8 cellular contexts compared by ENCODE assay signal in the genomic region with DNA sequence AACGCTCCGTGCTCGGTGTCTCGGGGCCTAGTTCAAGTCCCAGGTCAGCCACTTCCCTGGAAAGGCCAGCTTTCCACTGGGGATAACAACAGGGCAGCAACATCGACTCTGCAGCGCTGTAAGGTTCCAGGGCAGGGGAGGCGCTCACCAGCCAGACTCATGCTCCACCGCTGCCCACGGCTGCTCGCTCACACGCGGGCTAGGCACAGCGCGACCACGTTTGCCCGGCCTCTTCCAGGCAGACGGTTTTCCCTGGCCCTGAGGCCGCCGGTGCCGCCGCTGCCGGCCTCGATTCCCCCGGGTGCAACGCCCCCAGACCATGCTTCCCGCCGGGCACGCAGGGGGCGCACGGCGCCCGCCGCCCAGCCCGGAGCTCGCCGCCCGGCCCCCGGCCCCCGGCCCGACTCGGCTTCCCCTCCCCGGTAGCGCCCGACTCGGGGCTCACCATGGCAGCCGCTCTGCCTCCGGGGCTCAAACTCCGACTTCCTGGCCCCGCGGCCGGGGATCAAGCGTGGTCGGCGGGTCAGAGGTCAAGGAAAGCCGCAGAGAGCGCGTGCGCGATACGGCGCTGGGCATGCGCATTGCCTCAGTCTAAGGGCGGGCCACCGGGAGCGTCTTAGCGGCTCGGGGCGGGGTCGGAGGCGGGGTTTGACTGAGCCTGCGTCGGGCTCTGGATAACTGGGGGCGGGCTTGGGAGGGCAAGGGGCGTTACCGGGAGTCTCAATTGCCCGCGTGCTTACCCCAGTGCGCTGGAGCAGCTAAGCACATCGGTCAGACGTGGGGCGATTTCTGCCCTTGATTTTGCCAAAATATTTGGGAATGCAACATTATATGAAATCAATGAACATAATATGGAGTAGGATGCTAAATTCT. TPM values are rescaled to one million over a fixed set of nuclear protein-coding genes. Genes with fewer than 3 reads are reported as not detected.
DNase-seq lines count a peak whose midpoint lies in the region; ATAC-seq and TF ChIP-seq lines count a peak whose summit lies in the region.

Gene PAM16, minus strand, starts transcription at position 535 of the 873 bp plus-strand sequence. Its CDS starts 87 bp downstream, at position 448.

- H3K9me3 ChIP-seq in suprapubic skin = no peaks in the 10 kb centered on the region

- H3K9me3 Mint-ChIP-seq in activated naive CD4-positive, alpha-beta T cell treated with anti-CD3 and anti-CD28 coated beads for 36 hours = no peaks in the 10 kb centered on the region

- ATAC-seq in HG02571 (IDR thresholded peaks at IDR 0.05; ENCODE audit: unreplicated experiment) = peak; percentile 65

- H3K4me1 Mint-ChIP-seq in activated naive CD4-positive, alpha-beta T cell treated with anti-CD3 and anti-CD28 coated beads for 36 hours (ENCODE audit: low read depth) = peaks cover 40% of the 10 kb centered on the region

- TF ChIP-seq CTCF in GM06990 (IDR thresholded peaks at IDR 0.05; ENCODE audit: insufficient read depth, low read length, poor library complexity, severe bottlenecking) (no peak), NB4 (IDR thresholded peaks at IDR 0.05; ENCODE audit: low read depth, low read length) (no peak), suprapubic skin (IDR thresholded peaks at IDR 0.05) (no peak)

- CTCF ChIA-PET in activated naive CD4-positive, alpha-beta T cell treated with anti-CD3 and anti-CD28 coated beads for 36 hours (lab: Charles Lee) = interaction anchor here (0.9 to 2.6 kb wide), 4 partner anchors 8 to 97 kb away, joined by 3 to 7 read pairs (median 5); no protein-coding TSS in a partner anchor

- H3K4me1 ChIP-seq in suprapubic skin = peaks cover 42% of the 10 kb centered on the region

- peak; percentile 98 for DNase-seq in GM06990 (ENCODE audit: extremely low read depth, insufficient read length)
- DNase-seq in NB4 (ENCODE audit: low read depth) = peak; percentile 96
- DNase-seq in SK-N-DZ (ENCODE audit: low spot score) = peak; percentile 94
- peak; percentile 98 for DNase-seq in activated naive CD4-positive, alpha-beta T cell treated with anti-CD3 and anti-CD28 coated beads for 36 hours
- peak; percentile 88 for DNase-seq in globus pallidus (ENCODE audit: low spot score)
- DNase-seq in occipital lobe (lab: John Stamatoyannopoulos, UW) = peak; percentile 92
- DNase-seq in suprapubic skin (ENCODE audit: low spot score in 2 of 2) = peak; percentile 97 to 98

- H3K36me3 Mint-ChIP-seq in activated naive CD4-positive, alpha-beta T cell treated with anti-CD3 and anti-CD28 coated beads for 36 hours (ENCODE audit: low read depth) = peaks cover 9% of the 10 kb centered on the region

- H3K4me3 ChIP-seq in GM06990 (replicated peaks; ENCODE audit: low read depth, low read length) = peak within 1 kb of the TSS; percentile 100
- peak within 1 kb of the TSS; percentile 94 for H3K4me3 ChIP-seq in NB4 (ENCODE audit: low read depth, low read length)
- peak within 1 kb of the TSS; percentile 98 for H3K4me3 ChIP-seq in suprapubic skin

- no peak for TF ChIP-seq EP300 in suprapubic skin (IDR thresholded peaks at IDR 0.05)

- 0% methylated on average over 9 of the region's 81 CpGs for WGBS in suprapubic skin

- H3K27me3 ChIP-seq in GM06990 (replicated peaks; ENCODE audit: control insufficient read depth, insufficient read depth, low read length) (no peaks in the 10 kb centered on the region), suprapubic skin (no peaks in the 10 kb centered on the region)

- intact Hi-C loops in activated naive CD4-positive, alpha-beta T cell treated with anti-CD3 and anti-CD28 coated beads for 36 hours (cut with micrococcal nuclease) = loop anchor here (1.0 to 10.0 kb wide), 8 partner anchors 20 to 606 kb away; partner anchors contain the start of genes CDIP1, DNAJA3, HMOX2 and SEC14L5

- H3K4me3 Mint-ChIP-seq in activated naive CD4-positive, alpha-beta T cell treated with anti-CD3 and anti-CD28 coated beads for 36 hours = peak within 1 kb of the TSS; percentile 98

- TF ChIP-seq POLR2A in NB4 (IDR thresholded peaks at IDR 0.05; ENCODE audit: extremely low read depth, insufficient read length) = peak; percentile 61
- peak in 1 of 2 donors; percentile 37 for TF ChIP-seq POLR2A in suprapubic skin (IDR thresholded peaks at IDR 0.05)

- H3K36me3 ChIP-seq in GM06990 (ENCODE audit: control insufficient read depth, insufficient read depth, low read length) = peaks cover 13% of the 10 kb centered on the region
- H3K36me3 ChIP-seq in suprapubic skin = peaks cover 8% of the 10 kb centered on the region

- peak within 1 kb of the TSS; percentile 84 for H3K27ac Mint-ChIP-seq in activated naive CD4-positive, alpha-beta T cell treated with anti-CD3 and anti-CD28 coated beads for 36 hours

- H3K27ac ChIP-seq in suprapubic skin = peak within 1 kb of the TSS; percentile 89

- H3K27me3 Mint-ChIP-seq in activated naive CD4-positive, alpha-beta T cell treated with anti-CD3 and anti-CD28 coated beads for 36 hours (ENCODE audit: low read depth) = no peaks in the 10 kb centered on the region

RNA-seq across cellular contexts. Expression of gene PAM16, which starts in this region (rescaled TPM):
- polyA plus RNA-seq in SK-N-DZ (2014; cell fraction: cytosol; rRNA removed) = 187 and 191 TPM in 2 replicates
- polyA plus RNA-seq in SK-N-DZ (2014; cell fraction: nucleus; rRNA removed) = 181 and 215 TPM in 2 replicates
- total RNA-seq in activated naive CD4-positive, alpha-beta T cell treated with anti-CD3 and anti-CD28 coated beads for 36 hours = 10 to 100 TPM; 67.8 to 71.3 TPM
- total RNA-seq in occipital lobe = 21.2 TPM
- total RNA-seq in suprapubic skin = 10 to 100 TPM; 23.8 to 54.7 (median 46.1) TPM

Comparison
In these comparisons a context has a peak if more than half of its experiments do, and no peak if none do; other contexts are left out.
1. Peak in every context shown above with its lines: DNase-seq, ATAC-seq, H3K4me3 ChIP-seq and H3K27ac ChIP-seq.